23 cellular contexts compared by ENCODE assay signal in genomic region chr18:5732318-5732717, GRCh38.
DNase-seq lines count a peak whose midpoint lies in the region; ATAC-seq, FAIRE-seq and TF ChIP-seq lines count a peak whose summit lies in the region.
"Had no signal": no experiment of that assay in that cellular context is flagged by ENCODE, and none has a peak within 500 bp of the region (broad histone marks: within the 10 kb centered on the region; RNA-seq: fewer than 3 reads in every experiment).

No MANE protein-coding gene starts in this region.

- H3K9ac ChIP-seq in HepG2 (ENCODE audit: insufficient read depth, low read depth, low read length) (no peak overlapping the region), GM12878 (ENCODE audit: control insufficient read depth, insufficient read depth, low read length) (no peak overlapping the region), neuronal stem cell (ENCODE audit: low read depth, low read length, poor library complexity) (no peak overlapping the region)
- H3K9ac ChIP-seq: BLaER1 had no signal

- H3K27me3 ChIP-seq in HepG2 (ENCODE audit: control insufficient read depth in 1 of 2, insufficient read depth in 2 of 2, low read length in 2 of 2) = peaks cover 2 to 16% of the 10 kb centered on the region in 2 experiments; a peak in 2 of 5 replicates
- H3K27me3 ChIP-seq in right lobe of liver = no peaks in the 10 kb centered on the region
- H3K27me3 ChIP-seq in GM12878 (replicated peaks in 1 of 2; ENCODE audit: control insufficient read depth in 2 of 2, insufficient read depth in 2 of 2, low read length in 1 of 2) = no peaks in the 10 kb centered on the region; a peak in 2 of 4 replicates
- no peaks in the 10 kb centered on the region for H3K27me3 ChIP-seq in neuronal stem cell (ENCODE audit: control insufficient read depth in 3 of 3, insufficient read depth in 3 of 3, low read depth in 1 of 3, low read length in 3 of 3)
- H3K27me3 ChIP-seq: BLaER1 had no signal

- no peak overlapping the region for H3K18ac ChIP-seq in neuronal stem cell (ENCODE audit: low read length)

- no peak overlapping the region for H3K4ac ChIP-seq in neuronal stem cell (ENCODE audit: low read length)

- H2AK5ac ChIP-seq in neuronal stem cell (ENCODE audit: low read depth, low read length) = no peak overlapping the region

- TF ChIP-seq EP300 in HepG2 (IDR thresholded peaks at IDR 0.05; ENCODE audit: low read depth in 2 of 2, low read length in 2 of 2) = no peak
- TF ChIP-seq EP300 in HepG2 (CRISPR knock-in tag; IDR thresholded peaks at IDR 0.05; ENCODE audit: borderline replicate concordance) = no peak
- no peak for TF ChIP-seq EP300 in GM12878 (IDR thresholded peaks at IDR 0.05; ENCODE audit: borderline replicate concordance in 1 of 2, control insufficient read depth in 1 of 2, low read depth in 2 of 2, low read length in 2 of 2)

- no peak overlapping the region for H3K4me3 Mint-ChIP-seq in MCF 10A (ENCODE audit: unreplicated experiment)
- H3K4me3 Mint-ChIP-seq: B cell; CD4-positive, CD25-positive, alpha-beta regulatory T cell; CD8-positive, alpha-beta T cell had no signal

- BruUV-seq in HepG2 (replicated peaks; lab: Mats Ljungman, UMichigan) (no TSS peak), GM12878 (replicated peaks; lab: Mats Ljungman, UMichigan) (no TSS peak), MCF 10A (replicated peaks; lab: Mats Ljungman, UMichigan) (no TSS peak)

- 33% methylated on average over 3 of the region's 7 CpGs for WGBS in HepG2 (ENCODE audit: low lambda C conversion rate)
- WGBS in right lobe of liver (ENCODE audit: insufficient coverage, low coverage, low lambda C conversion rate, missing lambda C conversion rate) = 85% methylated on average over 4 of the region's 7 CpGs
- 28% methylated on average over 7 of the region's 7 CpGs for WGBS in GM12878 (ENCODE audit: insufficient coverage, insufficient replicate concordance, low lambda C conversion rate, missing lambda C conversion rate)
- WGBS in neuronal stem cell (ENCODE audit: extremely low coverage in 2 of 2, insufficient read length in 2 of 2, insufficient replicate concordance in 1 of 2), 2 donors = no CpG with 5 or more reads among the region's 7 CpGs

- SMC1A ChIA-PET in GM12878 (lab: Charles Lee; ENCODE audit: uncharacterized antibody, unreplicated experiment) = no interaction called here

- no peak overlapping the region for H2BK120ac ChIP-seq in neuronal stem cell (ENCODE audit: low read depth, low read length)

- no peak for TF ChIP-seq CTCF in HepG2 (CRISPR knock-in tag; IDR thresholded peaks at IDR 0.05)
- no peak for TF ChIP-seq CTCF in right lobe of liver (IDR thresholded peaks at IDR 0.05)
- no peak for TF ChIP-seq CTCF in GM12878 (IDR thresholded peaks at IDR 0.05 in 2 of 3, conservative IDR thresholded peaks at IDR 0.05 in 1 of 3; ENCODE audit: control insufficient read depth in 2 of 3, extremely low read depth in 1 of 3, insufficient read depth in 1 of 3, low read depth in 3 of 3, low read length in 3 of 3)
- TF ChIP-seq CTCF in MCF 10A (IDR thresholded peaks at IDR 0.05; ENCODE audit: unreplicated experiment) = no peak

- peak overlapping the region; percentile 81 for H3K23ac ChIP-seq in neuronal stem cell (ENCODE audit: low read depth, low read length, poor library complexity)

- H3K4me1 Mint-ChIP-seq in MCF 10A (ENCODE audit: insufficient read depth, unreplicated experiment) = no peaks in the 10 kb centered on the region
- H3K4me1 Mint-ChIP-seq: B cell; CD4-positive, CD25-positive, alpha-beta regulatory T cell had no signal

- FAIRE-seq in HepG2 (lab: Jason Lieb, UNC) (no peak), GM12878 (lab: Jason Lieb, UNC) (no peak), urothelium cell line (lab: Jason Lieb, UNC) (peak; percentile 97)
- FAIRE-seq: A204.1, G401.6, GM12892 had no signal

- H4K20me1 ChIP-seq in HepG2 (ENCODE audit: insufficient read depth, low read length) (no peaks in the 10 kb centered on the region), GM12878 (ENCODE audit: control insufficient read depth, insufficient read depth) (no peaks in the 10 kb centered on the region)
- H4K20me1 ChIP-seq: BLaER1 had no signal

- H2BK5ac ChIP-seq in neuronal stem cell (ENCODE audit: low read length) = no peak overlapping the region

- peak overlapping the region; percentile 85 for H3K14ac ChIP-seq in neuronal stem cell (ENCODE audit: low read length)

- H3K4me2 ChIP-seq in HepG2 (ENCODE audit: low read depth, low read length) (no peak overlapping the region), GM12878 (ENCODE audit: control insufficient read depth, insufficient read depth) (no peak overlapping the region), neuronal stem cell (ENCODE audit: insufficient read depth, low read length, poor library complexity, severe bottlenecking) (no peak overlapping the region)
- H3K4me2 ChIP-seq: BLaER1 had no signal

- H3K79me1 ChIP-seq in neuronal stem cell (ENCODE audit: low read depth, low read length) = no peaks in the 10 kb centered on the region

- H3K4me1 ChIP-seq in HepG2 (ENCODE audit: insufficient read depth, low read length) (no peaks in the 10 kb centered on the region), right lobe of liver (no peaks in the 10 kb centered on the region), GM12878 (ENCODE audit: control insufficient read depth, insufficient read depth, low read length) (no peaks in the 10 kb centered on the region), neuronal stem cell (ENCODE audit: control insufficient read depth in 2 of 2, insufficient read depth in 1 of 2, low read depth in 1 of 2, low read length in 2 of 2) (no peaks in the 10 kb centered on the region)
- H3K4me1 ChIP-seq: Caco-2 had no signal

- H4K8ac ChIP-seq in neuronal stem cell (ENCODE audit: low read depth, low read length) = no peak overlapping the region

- in situ Hi-C loops in HepG2 (cut with HindIII; ENCODE audit: extremely low pct_ligation_motif_present, low pct_unique_long_range_greater_than_20kb) = no loop called here
- in situ Hi-C loops in GM12878 (cut with MboI) = no loop called here

- H2BK15ac ChIP-seq in neuronal stem cell (ENCODE audit: low read length) = no peak overlapping the region

- no peak overlapping the region for H2BK12ac ChIP-seq in neuronal stem cell (ENCODE audit: low read length)

- H3K79me2 ChIP-seq in HepG2 (ENCODE audit: insufficient read depth, low read length) (no peaks in the 10 kb centered on the region), GM12878 (ENCODE audit: control insufficient read depth, insufficient read depth, low read length) (no peaks in the 10 kb centered on the region)

- TF ChIP-seq RAD21 in HepG2 (CRISPR knock-in tag; IDR thresholded peaks at IDR 0.05) (no peak), GM12878 (IDR thresholded peaks at IDR 0.05; ENCODE audit: insufficient read depth, low read depth, low read length) (no peak)

- H3K27me3 Mint-ChIP-seq in MCF 10A (ENCODE audit: insufficient read depth, unreplicated experiment) = peaks cover 36% of the 10 kb centered on the region
- H3K27me3 Mint-ChIP-seq: B cell; CD4-positive, CD25-positive, alpha-beta regulatory T cell had no signal

- no peak overlapping the region for H3K27ac Mint-ChIP-seq in MCF 10A (ENCODE audit: low read depth, unreplicated experiment)
- H3K27ac Mint-ChIP-seq: B cell; CD4-positive, CD25-positive, alpha-beta regulatory T cell; CD8-positive, alpha-beta T cell had no signal

- no peak for TF ChIP-seq POLR2A in HepG2 (IDR thresholded peaks at IDR 0.05; ENCODE audit: insufficient read depth in 1 of 2, low read depth in 2 of 2, low read length in 2 of 2)
- no peak for TF ChIP-seq POLR2A in right lobe of liver (IDR thresholded peaks at IDR 0.05)
- TF ChIP-seq POLR2A in GM12878 (IDR thresholded peaks at IDR 0.05; ENCODE audit: low read depth, low read length) = no peak

- no peak overlapping the region for H4K91ac ChIP-seq in neuronal stem cell (ENCODE audit: low read depth, low read length, poor library complexity)

- POLR2A ChIA-PET in HepG2 (lab: Yijun Ruan, JAX) (no interaction called here), GM12878 (lab: Charles Lee) (no interaction called here), MCF 10A (lab: Yijun Ruan, JAX) (no interaction called here)

- H3K36me3 ChIP-seq in HepG2 (replicated peaks in 1 of 2; ENCODE audit: control insufficient read depth in 1 of 2, insufficient read depth in 2 of 2, low read length in 2 of 2) = no peaks in the 10 kb centered on the region
- no peaks in the 10 kb centered on the region for H3K36me3 ChIP-seq in right lobe of liver
- no peaks in the 10 kb centered on the region for H3K36me3 ChIP-seq in GM12878 (ENCODE audit: control insufficient read depth in 2 of 2, insufficient read depth in 2 of 2, low read length in 1 of 2)
- no peaks in the 10 kb centered on the region for H3K36me3 ChIP-seq in neuronal stem cell (replicated peaks in 1 of 2; ENCODE audit: control insufficient read depth in 2 of 2, insufficient read depth in 2 of 2, low read length in 2 of 2)
- H3K36me3 ChIP-seq: BLaER1 had no signal

- no peak overlapping the region for H3K4me3 ChIP-seq in HepG2 (replicated peaks in 1 of 3; ENCODE audit: insufficient read depth in 1 of 3, low read depth in 2 of 3, low read length in 3 of 3)
- H3K4me3 ChIP-seq in right lobe of liver = no peak overlapping the region
- H3K4me3 ChIP-seq in GM12878 = no peak overlapping the region
- H3K4me3 ChIP-seq in neuronal stem cell (ENCODE audit: low read length in 2 of 2) = peak overlapping the region in 1 of 2 donors; percentile 41
- H3K4me3 ChIP-seq: BLaER1 had no signal

- H3K9me3 Mint-ChIP-seq in MCF 10A (ENCODE audit: unreplicated experiment) = peaks cover 16% of the 10 kb centered on the region
- H3K9me3 Mint-ChIP-seq: CD8-positive, alpha-beta T cell had no signal

- H3K27ac ChIP-seq in HepG2 (ENCODE audit: extremely low read length, insufficient read depth, low read length) = no peak overlapping the region
- no peak overlapping the region for H3K27ac ChIP-seq in right lobe of liver
- H3K27ac ChIP-seq in GM12878 (ENCODE audit: control insufficient read depth, insufficient read depth) = no peak overlapping the region
- H3K27ac ChIP-seq in neuronal stem cell (replicated peaks; ENCODE audit: low read length) = no peak overlapping the region
- H3K27ac ChIP-seq: 22Rv1, BLaER1, C4-2B had no signal

- DNase-seq in HepG2 (ENCODE audit: low spot score) (no peak), right lobe of liver (no peak), GM12878 (ENCODE audit: low read depth, low spot score) (no peak), neuronal stem cell (ENCODE audit: low spot score) (no peak), urothelium cell line (ENCODE audit: low spot score) (no peak), MCF 10A (ENCODE audit: unreplicated experiment) (no peak), left ventricle myocardium superior (no peak)
- DNase-seq: Caco-2; CD4-positive, CD25-positive, alpha-beta regulatory T cell; CD8-positive, alpha-beta T cell; DMS153; DND-41; GOT3; H7; HCEC 1CT had no signal

- ATAC-seq in HepG2 (no peak), right lobe of liver (no peak), GM12878 (no peak), HG03139 (IDR thresholded peaks at IDR 0.05; ENCODE audit: unreplicated experiment) (no peak), left ventricle myocardium superior (no peak)
- ATAC-seq: CD8-positive, alpha-beta T cell had no signal

- H3K36me3 Mint-ChIP-seq in MCF 10A (ENCODE audit: insufficient read depth, unreplicated experiment) = peaks cover 6% of the 10 kb centered on the region
- H3K36me3 Mint-ChIP-seq: CD4-positive, CD25-positive, alpha-beta regulatory T cell; CD8-positive, alpha-beta T cell had no signal

- CTCF ChIA-PET in HepG2 (lab: Yijun Ruan, JAX; ENCODE audit: low intra/inter-chr PET ratio, low total read pairs) (no interaction called here), GM12878 (lab: Yijun Ruan, JAX) (no interaction called here), MCF 10A (lab: Yijun Ruan, JAX) (no interaction called here)

- H3K9me3 ChIP-seq in HepG2 (ENCODE audit: low read length) (no peaks in the 10 kb centered on the region), right lobe of liver (no peaks in the 10 kb centered on the region), GM12878 (replicated peaks; ENCODE audit: control insufficient read depth, insufficient read depth, low read length) (no peaks in the 10 kb centered on the region), neuronal stem cell (replicated peaks in 1 of 2; ENCODE audit: control insufficient read depth in 2 of 2, insufficient read depth in 1 of 2, low read depth in 1 of 2, low read length in 2 of 2) (peaks cover 0 to 2% of the 10 kb centered on the region in 2 donors)
- H3K9me3 ChIP-seq: BLaER1, Caco-2 had no signal

- intact Hi-C loops in HepG2 (cut with micrococcal nuclease; ENCODE audit: unreplicated experiment) (no loop called here), right lobe of liver (cut with DNase I) (no loop called here), GM12878 (cut with micrococcal nuclease; ENCODE audit: unreplicated experiment) (no loop called here), MCF 10A (cut with micrococcal nuclease) (no loop called here), left ventricle myocardium superior (cut with micrococcal nuclease) (no loop called here)

- H2AFZ ChIP-seq in HepG2 (ENCODE audit: low read length) (no peak overlapping the region), GM12878 (ENCODE audit: control insufficient read depth, low read depth, low read length) (no peak overlapping the region), neuronal stem cell (ENCODE audit: low read length) (no peak overlapping the region)

- RAD21 ChIA-PET in GM12878 (lab: Charles Lee; ENCODE audit: unreplicated experiment) = no interaction called here

Comparison
In these comparisons a context has a peak if more than half of its experiments do, and no peak if none do; other contexts are left out.
1. Of the 75 proteins assayed by ChIP-seq in both HepG2 and GM12878: peak only in HepG2: none; only in GM12878: BCL3 and PBX3; in both: none; in neither: 73.